In the genomic region with DNA sequence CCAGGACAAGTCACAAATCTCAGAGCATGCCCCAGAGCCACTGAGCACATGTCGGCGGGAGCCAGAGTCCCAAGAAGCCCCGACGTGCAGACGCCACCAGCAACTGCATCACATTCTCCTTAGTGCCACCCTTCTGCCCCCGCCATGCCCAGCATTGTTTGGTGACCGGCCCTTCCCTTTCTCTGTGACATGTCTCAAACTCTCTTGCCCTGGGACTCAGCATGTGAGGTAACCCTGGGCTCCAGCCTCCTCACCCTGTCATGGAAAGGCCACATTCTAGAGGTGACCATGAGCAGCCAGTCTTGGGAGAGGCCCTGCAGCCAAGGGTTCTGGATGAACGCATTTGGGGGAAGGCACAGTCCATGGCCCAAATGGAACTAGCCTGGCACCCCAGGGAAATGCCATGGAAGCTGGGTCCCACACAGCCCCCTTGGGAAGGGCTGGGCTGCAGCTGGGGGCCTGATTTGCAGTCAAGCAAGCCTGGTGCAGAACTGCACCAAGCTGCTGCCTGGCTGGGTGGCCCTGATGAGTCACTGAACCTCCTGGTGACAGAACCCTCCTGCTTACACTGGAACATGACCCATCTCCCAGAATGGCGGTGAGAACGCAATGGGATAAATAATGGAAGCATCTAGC, we compare ENCODE assay signal across 9 cellular contexts.
A peak's percentile ranks its signal among the peaks of the same experiment; 100 is the strongest.
DNase-seq lines count a peak whose midpoint lies in the region; ATAC-seq and TF ChIP-seq lines count a peak whose summit lies in the region.
"Had no signal": no experiment of that assay in that cellular context is flagged by ENCODE, and none has a peak within 500 bp of the region (broad histone marks: within the 10 kb centered on the region; RNA-seq: fewer than 3 reads in every experiment).

No MANE protein-coding gene starts in this region.

- H3K4me3 Mint-ChIP-seq in activated CD8-positive, alpha-beta T cell treated with anti-CD3 and anti-CD28 coated beads, Interleukin-2, amount 10 ng/mL, durations not matched to agents 7 days and 5 days = no peak overlapping the region

- POLR2A ChIA-PET in activated CD8-positive, alpha-beta T cell treated with anti-CD3 and anti-CD28 coated beads, Interleukin-2, amount 10 ng/mL, durations not matched to agents 7 days and 5 days (lab: Charles Lee) = interaction anchor here (1.5 kb wide), 2 partner anchors 9 to 11 kb away, joined by 6 to 7 read pairs; no protein-coding TSS in a partner anchor

- DNase-seq in stimulated activated CD4-positive, alpha-beta T cell treated with anti-CD3 and anti-CD28 coated beads, Interleukin-1b, Interleukin-23, amount 100 ng/mL, for 48 hours = peak; percentile 36
- no peak for DNase-seq in stimulated activated CD4-positive, alpha-beta T cell treated with anti-CD3 and anti-CD28 coated beads, Interleukin-12 subunit alpha, Interleukin-12 subunit beta, amount 100 ng/mL, for 4 hours
- DNase-seq in activated CD8-positive, alpha-beta T cell treated with anti-CD3 and anti-CD28 coated beads, Interleukin-2, amount 10 ng/mL, durations not matched to agents 7 days and 5 days = no peak
- DNase-seq in left colon (peak; percentile 2 to 17), vagina (ENCODE audit: extremely low spot score in 2 of 2) (no peak), cerebellar nuclear complex (lab: John Stamatoyannopoulos, UW) (no peak), NCI-H1048 (lab: John Stamatoyannopoulos, UW) (no peak)
- DNase-seq: NCI-H524 treated with DMSO at 0.1 percent for 48 hours had no signal

- intact Hi-C loops in left colon (cut with DNase I, micrococcal nuclease) (loop anchor here in 1 of 2 donors (5.0 kb wide), 1 partner anchor 93 kb away; the partner anchor contains the start of gene ITPKB), vagina (cut with DNase I) (no loop called here)

- no peaks in the 10 kb centered on the region for H3K27me3 ChIP-seq in vagina

- H3K36me3 Mint-ChIP-seq in activated CD8-positive, alpha-beta T cell treated with anti-CD3 and anti-CD28 coated beads, Interleukin-2, amount 10 ng/mL, durations not matched to agents 7 days and 5 days (ENCODE audit: low read depth) = peaks cover 66% of the 10 kb centered on the region

- no peak for TF ChIP-seq POLR2A in vagina (IDR thresholded peaks at IDR 0.05)

- ATAC-seq in activated CD8-positive, alpha-beta T cell treated with anti-CD3 and anti-CD28 coated beads, Interleukin-2, amount 10 ng/mL, durations not matched to agents 7 days and 5 days = peak; percentile 31
- ATAC-seq in left colon = no peak
- ATAC-seq in HG03280 (IDR thresholded peaks at IDR 0.05; ENCODE audit: unreplicated experiment) = no peak

- H3K27ac ChIP-seq in vagina = peak overlapping the region; percentile 25

- H3K4me3 ChIP-seq in vagina = no peak overlapping the region

- H3K27ac Mint-ChIP-seq in activated CD8-positive, alpha-beta T cell treated with anti-CD3 and anti-CD28 coated beads, Interleukin-2, amount 10 ng/mL, durations not matched to agents 7 days and 5 days = peak overlapping the region; percentile 91

- CTCF ChIA-PET in activated CD8-positive, alpha-beta T cell treated with anti-CD3 and anti-CD28 coated beads, Interleukin-2, amount 10 ng/mL, durations not matched to agents 7 days and 5 days (lab: Charles Lee) = interaction anchor here (0.6 to 4.5 kb wide), 16 partner anchors 9 to 238 kb away, joined by 3 to 36 read pairs (median 5); no protein-coding TSS in a partner anchor

- H3K36me3 ChIP-seq in vagina = peaks cover 0 to 46% of the 10 kb centered on the region in 2 donors

- peaks cover 57% of the 10 kb centered on the region for H3K4me1 Mint-ChIP-seq in activated CD8-positive, alpha-beta T cell treated with anti-CD3 and anti-CD28 coated beads, Interleukin-2, amount 10 ng/mL, durations not matched to agents 7 days and 5 days (ENCODE audit: low read depth)

- no peak for TF ChIP-seq CTCF in vagina (IDR thresholded peaks at IDR 0.05)

- peaks cover 24% of the 10 kb centered on the region for H3K4me1 ChIP-seq in vagina

- no peaks in the 10 kb centered on the region for H3K9me3 ChIP-seq in vagina

- no peaks in the 10 kb centered on the region for H3K27me3 Mint-ChIP-seq in activated CD8-positive, alpha-beta T cell treated with anti-CD3 and anti-CD28 coated beads, Interleukin-2, amount 10 ng/mL, durations not matched to agents 7 days and 5 days (ENCODE audit: low read depth)

- H3K9me3 Mint-ChIP-seq in activated CD8-positive, alpha-beta T cell treated with anti-CD3 and anti-CD28 coated beads, Interleukin-2, amount 10 ng/mL, durations not matched to agents 7 days and 5 days (ENCODE audit: insufficient read depth) = no peaks in the 10 kb centered on the region

Comparison
In these comparisons a context has a peak if more than half of its experiments do, and no peak if none do; other contexts are left out.
1. DNase-seq: peak in stimulated activated CD4-positive, alpha-beta T cell treated with anti-CD3 and anti-CD28 coated beads, Interleukin-1b, Interleukin-23, amount 100 ng/mL, for 48 hours (single experiment) and left colon (2 of 2); none in stimulated activated CD4-positive, alpha-beta T cell treated with anti-CD3 and anti-CD28 coated beads, Interleukin-12 subunit alpha, Interleukin-12 subunit beta, amount 100 ng/mL, for 4 hours (single experiment), activated CD8-positive, alpha-beta T cell treated with anti-CD3 and anti-CD28 coated beads, Interleukin-2, amount 10 ng/mL, durations not matched to agents 7 days and 5 days (single experiment), vagina (0 of 2), cerebellar nuclear complex (0 of 2) and NCI-H1048 (single experiment).